Comparison of ENCODE assay signal across 20 cellular contexts in the genomic region with DNA sequence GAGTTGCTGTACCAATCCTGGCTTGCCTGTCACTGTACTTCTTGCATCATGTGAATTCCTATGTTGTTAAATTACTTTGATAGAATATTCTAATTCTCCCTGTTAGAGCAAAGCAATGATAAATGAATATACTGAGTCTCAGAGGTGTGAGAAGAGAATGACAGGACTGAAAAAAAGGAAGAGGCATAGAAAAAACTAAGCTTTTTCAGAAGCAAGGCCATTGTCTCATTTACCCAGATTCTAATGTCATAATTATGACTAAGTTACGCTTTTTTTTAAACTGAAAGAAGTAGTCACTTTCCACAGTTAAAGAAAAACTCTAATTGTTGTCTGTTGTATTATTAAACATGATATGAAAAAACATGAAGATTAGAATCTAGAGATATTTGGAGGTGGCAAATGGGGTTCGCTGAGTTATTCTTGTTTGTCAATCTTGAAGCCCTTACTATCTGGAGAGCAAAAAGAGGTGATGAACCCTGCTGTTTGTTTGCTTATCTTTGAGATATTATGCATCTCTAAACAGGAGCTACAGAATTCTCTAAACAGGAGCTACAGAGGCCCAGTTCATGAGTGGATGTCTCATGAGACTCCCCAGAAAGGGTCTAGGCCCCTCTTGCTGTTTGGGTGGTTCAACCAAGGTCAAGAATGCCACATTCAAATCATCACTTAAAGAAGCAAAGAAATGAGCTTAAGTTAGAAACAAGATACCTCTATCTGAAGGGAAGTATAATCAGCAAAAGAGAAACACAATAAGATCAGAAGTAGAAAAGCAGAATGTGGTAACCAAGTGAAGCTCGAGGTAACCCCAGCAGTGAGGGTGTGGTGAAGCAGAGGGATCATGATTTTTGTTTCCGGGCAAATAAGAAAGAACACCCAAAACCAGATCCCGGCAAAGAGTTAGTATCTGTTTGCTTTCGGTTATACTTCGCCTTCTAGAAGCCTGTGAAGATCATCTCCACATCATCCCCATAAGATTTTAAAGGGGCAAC. TPM values are rescaled to one million over a fixed set of nuclear protein-coding genes. Genes with fewer than 3 reads are reported as not detected.
DNase-seq lines count a peak whose midpoint lies in the region; ATAC-seq and TF ChIP-seq lines count a peak whose summit lies in the region.
"Had no signal": no experiment of that assay in that cellular context is flagged by ENCODE, and none has a peak within 500 bp of the region (broad histone marks: within the 10 kb centered on the region; RNA-seq: fewer than 3 reads in every experiment).

No MANE protein-coding gene starts in this region.

- H3K9me3 Mint-ChIP-seq in CD8-positive, alpha-beta memory T cell: peaks cover 2 to 11% (median 6%) of the 10 kb centered on the region in 5 donors
- peaks cover 24% of the 10 kb centered on the region for H3K9me3 Mint-ChIP-seq in activated naive CD4-positive, alpha-beta T cell treated with anti-CD3 and anti-CD28 coated beads, Interleukin-2, amount 10 ng/mL, durations not matched to agents 7 days and 5 days

- TF ChIP-seq CTCF in osteoblast (IDR thresholded peaks at IDR 0.05; ENCODE audit: extremely low read depth, low read depth, low read length): no peak

- peak overlapping the region; percentile 3 for H3K4me3 ChIP-seq in CD8-positive, alpha-beta memory T cell (ENCODE audit: low read length)
- no peak overlapping the region for H3K4me3 ChIP-seq in osteoblast (ENCODE audit: insufficient read depth, low read length)
- H3K4me3 ChIP-seq: esophagus muscularis mucosa, lung, thyroid gland had no signal

- H3K27ac ChIP-seq in CD8-positive, alpha-beta memory T cell (ENCODE audit: low read depth, low read length): peak overlapping the region; percentile 38
- H3K27ac ChIP-seq in osteoblast (ENCODE audit: low read depth, low read length): no peak overlapping the region
- H3K27ac ChIP-seq: brain microvascular endothelial cell, esophagus muscularis mucosa, thyroid gland had no signal

- ATAC-seq in GM19035 (IDR thresholded peaks at IDR 0.05; ENCODE audit: unreplicated experiment): no peak
- ATAC-seq in GM19463 (IDR thresholded peaks at IDR 0.05; ENCODE audit: unreplicated experiment): no peak

- no peaks in the 10 kb centered on the region for H3K27me3 Mint-ChIP-seq in CD8-positive, alpha-beta memory T cell
- no peaks in the 10 kb centered on the region for H3K27me3 Mint-ChIP-seq in activated naive CD4-positive, alpha-beta T cell treated with anti-CD3 and anti-CD28 coated beads, Interleukin-2, amount 10 ng/mL, durations not matched to agents 7 days and 5 days
- H3K27me3 Mint-ChIP-seq: activated B cell treated with CpG ODN at 0.5 μM for 24 hours had no signal

- no peaks in the 10 kb centered on the region for H3K79me2 ChIP-seq in osteoblast (ENCODE audit: insufficient read depth, low read length)

- H3K27me3 ChIP-seq in CD8-positive, alpha-beta memory T cell (ENCODE audit: insufficient read depth, low read length, poor library complexity, severe bottlenecking): no peaks in the 10 kb centered on the region
- H3K27me3 ChIP-seq in osteoblast (ENCODE audit: insufficient read depth, low read length): no peaks in the 10 kb centered on the region
- H3K27me3 ChIP-seq: brain microvascular endothelial cell, esophagus muscularis mucosa, thyroid gland had no signal

- H4K20me1 ChIP-seq in osteoblast (ENCODE audit: insufficient read depth, low read length): no peaks in the 10 kb centered on the region

- no peaks in the 10 kb centered on the region for H3K36me3 ChIP-seq in CD8-positive, alpha-beta memory T cell (ENCODE audit: insufficient read depth, low read length)
- no peaks in the 10 kb centered on the region for H3K36me3 ChIP-seq in osteoblast (ENCODE audit: insufficient read depth, low read length)
- H3K36me3 ChIP-seq: brain microvascular endothelial cell, esophagus muscularis mucosa, thyroid gland had no signal

- H3K4me1 ChIP-seq in CD8-positive, alpha-beta memory T cell (ENCODE audit: insufficient read depth, low read length): peaks cover 41% of the 10 kb centered on the region
- peaks cover 21% of the 10 kb centered on the region for H3K4me1 ChIP-seq in osteoblast (ENCODE audit: insufficient read depth, low read length)
- H3K4me1 ChIP-seq: esophagus muscularis mucosa had no signal

- peaks cover 49 to 64% (median 60%) of the 10 kb centered on the region in 3 donors for H3K4me1 Mint-ChIP-seq in CD8-positive, alpha-beta memory T cell
- H3K4me1 Mint-ChIP-seq in activated naive CD4-positive, alpha-beta T cell treated with anti-CD3 and anti-CD28 coated beads, Interleukin-2, amount 10 ng/mL, durations not matched to agents 7 days and 5 days: peaks cover 55% of the 10 kb centered on the region
- H3K4me1 Mint-ChIP-seq: activated B cell treated with CpG ODN at 0.5 μM for 24 hours, nephron had no signal

- H3K27ac Mint-ChIP-seq in CD8-positive, alpha-beta memory T cell: peak overlapping the region; percentile 88 to 99 (median 94)
- H3K27ac Mint-ChIP-seq in activated naive CD4-positive, alpha-beta T cell treated with anti-CD3 and anti-CD28 coated beads, Interleukin-2, amount 10 ng/mL, durations not matched to agents 7 days and 5 days: peak overlapping the region; percentile 97
- H3K27ac Mint-ChIP-seq: activated B cell treated with CpG ODN at 0.5 μM for 24 hours, nephron had no signal

- peak overlapping the region; percentile 12 for H2AFZ ChIP-seq in osteoblast (ENCODE audit: low read length)

- peaks cover 0 to 4% (median 0%) of the 10 kb centered on the region in 3 donors for H3K36me3 Mint-ChIP-seq in CD8-positive, alpha-beta memory T cell
- H3K36me3 Mint-ChIP-seq in activated naive CD4-positive, alpha-beta T cell treated with anti-CD3 and anti-CD28 coated beads, Interleukin-2, amount 10 ng/mL, durations not matched to agents 7 days and 5 days: peaks cover 33% of the 10 kb centered on the region

- DNase-seq in CD8-positive, alpha-beta memory T cell: peak in 3 of 5 donors; percentile 68 to 79 (median 73)
- DNase-seq in T-helper 1 cell (peak in 3 of 5 donors; percentile 15 to 91 (median 28)), osteoblast (ENCODE audit: insufficient read length, low spot score, missing footprints) (no peak), hypothalamus (lab: John Stamatoyannopoulos, UW) (no peak)
- DNase-seq in activated naive CD4-positive, alpha-beta T cell treated with anti-CD3 and anti-CD28 coated beads, Interleukin-2, amount 10 ng/mL, durations not matched to agents 7 days and 5 days: peak; percentile 77
- DNase-seq: activated B cell treated with CpG ODN at 0.5 μM for 24 hours, brain microvascular endothelial cell, dermis blood vessel endothelial cell, glutamatergic neuron, H7, Kasumi-1, NCI-H1417 treated with DMSO at 0.1 percent for 48 hours, NCI-H82, thyroid gland had no signal

- CTCF ChIA-PET in CD8-positive, alpha-beta memory T cell (lab: Charles Lee): interaction anchor here (0.6 to 2.1 kb wide), 11 partner anchors 9 to 79 kb away, joined by 3 to 15 read pairs (median 4); a partner anchor contains a TSS
- CTCF ChIA-PET in activated naive CD4-positive, alpha-beta T cell treated with anti-CD3 and anti-CD28 coated beads, Interleukin-2, amount 10 ng/mL, durations not matched to agents 7 days and 5 days (lab: Charles Lee): interaction anchor here (0.6 to 1.7 kb wide), 6 partner anchors 9 to 40 kb away, joined by 3 to 11 read pairs (median 3); a partner anchor contains a TSS

- H3K4me3 Mint-ChIP-seq in CD8-positive, alpha-beta memory T cell: peak overlapping the region; percentile 18 to 88 (median 73)
- H3K4me3 Mint-ChIP-seq in activated naive CD4-positive, alpha-beta T cell treated with anti-CD3 and anti-CD28 coated beads, Interleukin-2, amount 10 ng/mL, durations not matched to agents 7 days and 5 days: peak overlapping the region; percentile 50
- H3K4me3 Mint-ChIP-seq: activated B cell treated with CpG ODN at 0.5 μM for 24 hours, nephron had no signal

- H3K9me3 ChIP-seq in CD8-positive, alpha-beta memory T cell (ENCODE audit: low read length): peaks cover 6% of the 10 kb centered on the region
- peaks cover 8% of the 10 kb centered on the region for H3K9me3 ChIP-seq in osteoblast (ENCODE audit: low read depth, low read length)
- H3K9me3 ChIP-seq: thyroid gland had no signal

- H3K4me2 ChIP-seq in osteoblast (ENCODE audit: insufficient read depth, low read length): no peak overlapping the region

- POLR2A ChIA-PET in CD8-positive, alpha-beta memory T cell (lab: Charles Lee): interaction anchor here (0.6 to 2.6 kb wide), 13 partner anchors 10 to 100 kb away, joined by 3 to 18 read pairs (median 3); a partner anchor contains a TSS

RNA-seq across cellular contexts. Expression of a gene that starts 33.3 kb away (rescaled TPM):
- total RNA-seq in CD8-positive, alpha-beta memory T cell: 10 to 100 TPM; 39.9 to 40.6 TPM
- 107 TPM for polyA plus RNA-seq in CD8-positive, alpha-beta memory T cell
- total RNA-seq in osteoblast: under 0.01 TPM in 2 replicates
- total RNA-seq: activated B cell treated with CpG ODN at 0.5 μM for 24 hours, dermis blood vessel endothelial cell, H7, RPMI7951 had no signal

Comparison
In these comparisons a context has a peak if more than half of its experiments do, and no peak if none do; other contexts are left out.
1. DNase-seq: peak in CD8-positive, alpha-beta memory T cell (3 of 5), T-helper 1 cell (3 of 5) and activated naive CD4-positive, alpha-beta T cell treated with anti-CD3 and anti-CD28 coated beads, Interleukin-2, amount 10 ng/mL, durations not matched to agents 7 days and 5 days (single experiment); none in osteoblast (single experiment) and hypothalamus (0 of 51).
2. RNA of a gene that starts 33.3 kb away (total RNA-seq): 39.9 to 40.6 TPM in CD8-positive, alpha-beta memory T cell; under 0.01 TPM in osteoblast; every median in the first group is over 10 times any median in the second.